In genomic region chr6:34536959-34537848, GRCh38 we compare ENCODE assay signal across 21 cellular contexts. TPM values are rescaled to one million over a fixed set of nuclear protein-coding genes. Genes with fewer than 3 reads are reported as not detected.
"Had no signal": no experiment of that assay in that cellular context is flagged by ENCODE, and none has a peak within 500 bp of the region (broad histone marks: within the 10 kb centered on the region; RNA-seq: fewer than 3 reads in every experiment).

No MANE protein-coding gene starts in this region.

- H3K27ac Mint-ChIP-seq: activated CD8-positive, alpha-beta T cell treated with anti-CD3 and anti-CD28 coated beads, Interleukin-2, amount 10 ng/mL, durations not matched to agents 7 days and 5 days; activated naive CD4-positive, alpha-beta T cell treated with anti-CD3 and anti-CD28 coated beads, Interleukin-2, amount 50 U/mL, for 24 hours; immature natural killer cell had no signal

- H3K27me3 Mint-ChIP-seq: activated naive CD4-positive, alpha-beta T cell treated with anti-CD3 and anti-CD28 coated beads, Interleukin-2, amount 50 U/mL, for 24 hours; naive B cell; T-helper 17 cell had no signal

- H3K4me1 ChIP-seq: adrenal gland, foreskin keratinocyte, tibial nerve had no signal

- H3K36me3 ChIP-seq: adrenal gland, right atrium auricular region, tibial nerve had no signal

- DNase-seq: activated CD4-positive, alpha-beta T cell treated with anti-CD3 and anti-CD28 coated beads for 48 hours; activated CD8-positive, alpha-beta memory T cell treated with anti-CD3 and anti-CD28 coated beads, Interleukin-2, amount 50 U/mL, for 4 hours; activated CD8-positive, alpha-beta T cell treated with anti-CD3 and anti-CD28 coated beads, Interleukin-2, amount 10 ng/mL, durations not matched to agents 7 days and 5 days; activated effector memory CD4-positive, alpha-beta T cell treated with anti-CD3 and anti-CD28 coated beads, Interleukin-2, amount 50 U/mL, for 16 hours; activated T-cell treated with anti-CD3 and anti-CD28 coated beads, Interleukin-2, amount 50 U/mL, for 48 hours; adrenal gland; central memory CD4-positive, alpha-beta T cell; effector memory CD4-positive, alpha-beta T cell; foreskin keratinocyte; immature natural killer cell; naive B cell; stimulated activated CD4-positive, alpha-beta T cell treated with anti-CD3 and anti-CD28 coated beads, Interleukin-15, amount 100 ng/mL, for 24 hours; stimulated activated CD4-positive, alpha-beta T cell treated with anti-CD3 and anti-CD28 coated beads, Interleukin-4, amount 100 ng/mL, for 1 hour; stimulated activated naive CD4-positive, alpha-beta T cell treated with Interleukin-2 at 50 U/mL for 16 hours; T-helper 17 cell had no signal

- H3K9me3 ChIP-seq: adrenal gland, right atrium auricular region, tibial nerve had no signal

- ATAC-seq: activated CD8-positive, alpha-beta T cell treated with anti-CD3 and anti-CD28 coated beads, Interleukin-2, amount 10 ng/mL, durations not matched to agents 7 days and 5 days; foreskin keratinocyte; T-helper 17 cell had no signal

- H3K27me3 ChIP-seq: adrenal gland, foreskin keratinocyte, right atrium auricular region, tibial nerve had no signal

- H3K36me3 Mint-ChIP-seq: activated naive CD4-positive, alpha-beta T cell treated with anti-CD3 and anti-CD28 coated beads, Interleukin-2, amount 50 U/mL, for 24 hours; immature natural killer cell; naive B cell had no signal

- H3K9me3 Mint-ChIP-seq: activated naive CD4-positive, alpha-beta T cell treated with anti-CD3 and anti-CD28 coated beads, Interleukin-2, amount 50 U/mL, for 24 hours; immature natural killer cell; naive B cell had no signal

- H3K27ac ChIP-seq: adrenal gland, foreskin keratinocyte, right atrium auricular region, skin epidermis, tibial nerve had no signal

- H3K4me3 Mint-ChIP-seq: activated CD8-positive, alpha-beta T cell treated with anti-CD3 and anti-CD28 coated beads, Interleukin-2, amount 10 ng/mL, durations not matched to agents 7 days and 5 days; activated naive CD4-positive, alpha-beta T cell treated with anti-CD3 and anti-CD28 coated beads, Interleukin-2, amount 50 U/mL, for 24 hours; immature natural killer cell; T-helper 17 cell had no signal

- H3K4me1 Mint-ChIP-seq: activated naive CD4-positive, alpha-beta T cell treated with anti-CD3 and anti-CD28 coated beads, Interleukin-2, amount 50 U/mL, for 24 hours; immature natural killer cell; naive B cell had no signal

- H3K4me3 ChIP-seq: adrenal gland, lung, right atrium auricular region, skin epidermis, tibial nerve had no signal

RNA-seq across cellular contexts. Expression of gene SPDEF, which starts 18.9 kb away (rescaled TPM):
- total RNA-seq: foreskin keratinocyte, posterior vena cava, tibial nerve had no signal
